In genomic region chr6:6764764-6765434, GRCh38 we compare ENCODE assay signal across 18 cellular contexts.
"Had no signal": no experiment of that assay in that cellular context is flagged by ENCODE, and none has a peak within 500 bp of the region (broad histone marks: within the 10 kb centered on the region; RNA-seq: fewer than 3 reads in every experiment).

No MANE protein-coding gene starts in this region.

- H3K4me1 ChIP-seq: breast epithelium, esophagus squamous epithelium, foreskin keratinocyte, parathyroid adenoma, SJCRH30, transverse colon had no signal

- H3K4me1 Mint-ChIP-seq: activated CD4-positive, alpha-beta memory T cell treated with anti-CD3 and anti-CD28 coated beads, Interleukin-2, amount 10 ng/mL, durations not matched to agents 7 days and 5 days had no signal

- H3K36me3 ChIP-seq: breast epithelium, esophagus squamous epithelium, SJCRH30, transverse colon had no signal

- H3K9me3 ChIP-seq: breast epithelium, esophagus squamous epithelium, SJCRH30, transverse colon had no signal

- H3K9me3 Mint-ChIP-seq: activated CD4-positive, alpha-beta memory T cell treated with anti-CD3 and anti-CD28 coated beads, Interleukin-2, amount 10 ng/mL, durations not matched to agents 7 days and 5 days had no signal

- ATAC-seq: foreskin keratinocyte, left colon had no signal

- H3K27ac ChIP-seq: breast epithelium, dorsolateral prefrontal cortex, esophagus squamous epithelium, foreskin keratinocyte, parathyroid adenoma, SJCRH30, transverse colon, VCaP had no signal

- H3K36me3 Mint-ChIP-seq: activated naive CD8-positive, alpha-beta T cell had no signal

- H3K4me3 Mint-ChIP-seq: activated CD4-positive, alpha-beta memory T cell treated with anti-CD3 and anti-CD28 coated beads, Interleukin-2, amount 10 ng/mL, durations not matched to agents 7 days and 5 days; activated naive CD8-positive, alpha-beta T cell had no signal

- H3K27me3 ChIP-seq: breast epithelium, esophagus squamous epithelium, foreskin keratinocyte, SJCRH30, transverse colon had no signal

- DNase-seq: activated CD4-positive, alpha-beta memory T cell treated with anti-CD3 and anti-CD28 coated beads, Interleukin-2, amount 10 ng/mL, durations not matched to agents 7 days and 5 days; activated gamma-delta T cell; activated T-cell treated with anti-CD3 and anti-CD28 coated beads, Interleukin-2, amount 50 U/mL, for 48 hours; aorta; dorsolateral prefrontal cortex; esophagus squamous epithelium; foreskin keratinocyte; hippocampal formation; left colon; mesenchymal stem cell; SJCRH30; T-helper 9 cell; transverse colon had no signal

- H3K4me3 ChIP-seq: breast epithelium, dorsolateral prefrontal cortex, esophagus squamous epithelium, SJCRH30, smooth muscle cell, transverse colon had no signal

- H3K27me3 Mint-ChIP-seq: activated naive CD8-positive, alpha-beta T cell had no signal

- H3K27ac Mint-ChIP-seq: activated CD4-positive, alpha-beta memory T cell treated with anti-CD3 and anti-CD28 coated beads, Interleukin-2, amount 10 ng/mL, durations not matched to agents 7 days and 5 days; activated naive CD8-positive, alpha-beta T cell had no signal
